ENCODE assay signal across 8 cellular contexts in genomic region chr15:29570121-29570930, GRCh38.
DNase-seq lines count a peak whose midpoint lies in the region; ATAC-seq and TF ChIP-seq lines count a peak whose summit lies in the region.

No MANE protein-coding gene starts in this region.

- TF ChIP-seq POLR2A in IMR-90 (IDR thresholded peaks at IDR 0.05; ENCODE audit: low read depth, low read length), result no peak

- no peak overlapping the region for H3K9ac ChIP-seq in IMR-90 (ENCODE audit: low read depth, low read length)
- peak overlapping the region in 1 of 2 donors; percentile 66 for H3K9ac ChIP-seq in mucosa of rectum (ENCODE audit: low read depth in 1 of 2, low read length in 2 of 2)

- H3K4me3 Mint-ChIP-seq in T-helper 17 cell, result no peak overlapping the region

- WGBS in IMR-90 (ENCODE audit: extremely low coverage in 2 of 2, insufficient read length in 1 of 2), 2 experiments, result 0% methylated on average over 63 of the region's 130 CpGs; no CpG with 5 or more reads in 1 of the 2 experiments

- no peaks in the 10 kb centered on the region; the same call in 1 of the 2 replicates for H3K9me3 ChIP-seq in AG04450 (ENCODE audit: control insufficient read depth, insufficient read depth, low read length)
- 0 out of 2 replicates have a peak, but pooled peaks cover 2% of the 10 kb centered on the region for H3K9me3 ChIP-seq in IMR-90 (ENCODE audit: control insufficient read depth, insufficient read depth, low read length)
- H3K9me3 ChIP-seq in mucosa of rectum (ENCODE audit: control insufficient read depth in 2 of 2, low read length in 2 of 2), result no peaks in the 10 kb centered on the region
- no peaks in the 10 kb centered on the region for H3K9me3 ChIP-seq in T-helper 17 cell (ENCODE audit: control insufficient read depth, low read length, poor library complexity, severe bottlenecking)

- H3K4ac ChIP-seq in IMR-90 (ENCODE audit: low read depth, low read length), result no peak overlapping the region

- H3K4me3 ChIP-seq in AG04450 (ENCODE audit: low read depth, low read length) (peak overlapping the region; percentile 40; the same call in 1 of the 2 replicates), IMR-90 (ENCODE audit: insufficient read depth, low read depth, low read length) (peak overlapping the region; percentile 44), epithelial cell of proximal tubule (ENCODE audit: low read depth, low read length) (peak overlapping the region; percentile 54), mucosa of rectum (ENCODE audit: low read length in 2 of 2) (peak overlapping the region; percentile 58 to 62)

- POLR2A ChIA-PET in AG04450 (lab: Yijun Ruan, JAX), result interaction anchor here (0.6 kb wide), 1 partner anchor 259 kb away, joined by 3 read pairs; no protein-coding TSS in a partner anchor
- POLR2A ChIA-PET in IMR-90 (lab: Charles Lee; ENCODE audit: unreplicated experiment), result no interaction called here

- no peak overlapping the region for H2BK15ac ChIP-seq in IMR-90 (ENCODE audit: low read depth, low read length)

- no TSS peak for BruUV-seq in IMR-90 (replicated peaks; lab: Mats Ljungman, UMichigan)

- H3K27ac ChIP-seq in AG04450 (ENCODE audit: low read depth, low read length), result no peak overlapping the region
- no peak overlapping the region for H3K27ac ChIP-seq in IMR-90 (ENCODE audit: insufficient read depth, low read length)
- H3K27ac ChIP-seq in mucosa of rectum (ENCODE audit: low read depth in 2 of 2, low read length in 2 of 2), result peak overlapping the region; percentile 52 to 63

- in situ Hi-C loops in IMR-90 (cut with MboI; ENCODE audit: low sequenced_read_pairs), result no loop called here

- H2BK20ac ChIP-seq in IMR-90 (ENCODE audit: low read depth, low read length), result no peak overlapping the region

- TF ChIP-seq RAD21 in IMR-90 (IDR thresholded peaks at IDR 0.05; ENCODE audit: low read length), result no peak

- dilution Hi-C loops in IMR-90 (cut with HindIII; ENCODE audit: low sequenced_read_pairs, unreplicated experiment), result no loop called here

- H3K79me1 ChIP-seq in IMR-90 (ENCODE audit: low read depth in 1 of 2, low read length in 2 of 2), result no peaks in the 10 kb centered on the region

- no peak overlapping the region for H3K27ac Mint-ChIP-seq in T-helper 17 cell

- CTCF ChIA-PET in AG04450 (lab: Charles Lee) (no interaction called here), IMR-90 (lab: Yijun Ruan, JAX) (no interaction called here)

- no peaks in the 10 kb centered on the region; the same call in 1 of the 2 replicates for H4K20me1 ChIP-seq in IMR-90 (ENCODE audit: insufficient read depth, low read length)

- no peaks in the 10 kb centered on the region for H3K36me3 Mint-ChIP-seq in T-helper 17 cell (ENCODE audit: low read depth)

- H3K23ac ChIP-seq in IMR-90 (ENCODE audit: low read depth, low read length), result no peak overlapping the region

- H3K27me3 Mint-ChIP-seq in T-helper 17 cell, result peaks cover 58% of the 10 kb centered on the region

- intact Hi-C loops in IMR-90 (cut with micrococcal nuclease), result no loop called here

- H3K27me3 ChIP-seq in AG04450 (ENCODE audit: control insufficient read depth, insufficient read depth, low read length) (peaks cover 43% of the 10 kb centered on the region), IMR-90 (ENCODE audit: control insufficient read depth, insufficient read depth, low read length) (peaks cover 54% of the 10 kb centered on the region), mucosa of rectum (ENCODE audit: control insufficient read depth in 2 of 2, insufficient read depth in 2 of 2, low read length in 2 of 2) (peaks cover 0 to 6% of the 10 kb centered on the region in 2 donors)

- H4K91ac ChIP-seq in IMR-90 (ENCODE audit: insufficient read depth, low read depth, low read length), result no peak overlapping the region

- H3K4me1 ChIP-seq in IMR-90 (ENCODE audit: control insufficient read depth, insufficient read depth, low read length) (no peaks in the 10 kb centered on the region), mucosa of rectum (ENCODE audit: control insufficient read depth in 2 of 2, insufficient read depth in 2 of 2, low read length in 2 of 2) (peaks cover 5 to 20% of the 10 kb centered on the region in 2 donors)

- TF ChIP-seq CTCF in AG04450 (IDR thresholded peaks at IDR 0.05; ENCODE audit: low read depth, low read length), result no peak
- TF ChIP-seq CTCF in IMR-90 (conservative IDR thresholded peaks at IDR 0.05; ENCODE audit: low read depth, low read length), result no peak
- no peak for TF ChIP-seq CTCF in epithelial cell of proximal tubule (conservative IDR thresholded peaks at IDR 0.05; ENCODE audit: low read depth, low read length)

- H2BK5ac ChIP-seq in IMR-90 (ENCODE audit: low read depth, low read length, poor library complexity, severe bottlenecking), result no peak overlapping the region

- H3K14ac ChIP-seq in IMR-90 (replicated peaks; ENCODE audit: low read depth, low read length), result no peak overlapping the region

- no peaks in the 10 kb centered on the region for H3K4me1 Mint-ChIP-seq in T-helper 17 cell

- no peak overlapping the region for H4K5ac ChIP-seq in IMR-90 (ENCODE audit: low read depth, low read length)

- peak overlapping the region; percentile 8 for H2AFZ ChIP-seq in IMR-90 (replicated peaks; ENCODE audit: low read length, poor library complexity)

- no peak overlapping the region for H2AK9ac ChIP-seq in IMR-90 (replicated peaks; ENCODE audit: low read depth, low read length, poor library complexity)

- H3K4me2 ChIP-seq in IMR-90 (ENCODE audit: low read depth, low read length), result peak overlapping the region; percentile 77

- peak; percentile 58 for ATAC-seq in IMR-90 (ENCODE audit: low read depth)
- ATAC-seq in HG03469 (IDR thresholded peaks at IDR 0.05; ENCODE audit: unreplicated experiment), result no peak
- ATAC-seq in T-helper 17 cell, result no peak

- H3K18ac ChIP-seq in IMR-90 (ENCODE audit: low read depth, low read length), result no peak overlapping the region

- H3K36me3 ChIP-seq in IMR-90 (ENCODE audit: control insufficient read depth, insufficient read depth, low read length), result no peaks in the 10 kb centered on the region
- no peaks in the 10 kb centered on the region for H3K36me3 ChIP-seq in mucosa of rectum (ENCODE audit: control insufficient read depth in 2 of 2, insufficient read depth in 2 of 2, low read length in 2 of 2)

- no peak overlapping the region for H3K56ac ChIP-seq in IMR-90 (ENCODE audit: extremely low read depth, insufficient read depth, low read length)

- H2AK5ac ChIP-seq in IMR-90 (ENCODE audit: low read depth, low read length), result no peak overlapping the region

- H4K8ac ChIP-seq in IMR-90 (ENCODE audit: low read depth in 2 of 2, low read length in 2 of 2), result no peak overlapping the region

- DNase-seq in AG04450 (ENCODE audit: low read depth, low spot score) (no peak), IMR-90 (no peak), epithelial cell of proximal tubule (ENCODE audit: low read depth) (no peak), putamen (ENCODE audit: low spot score) (no peak), COLO829 (ENCODE audit: low spot score) (no peak), T-helper 17 cell (no peak)

- H3K9me1 ChIP-seq in IMR-90 (ENCODE audit: insufficient read depth, low read length), result no peaks in the 10 kb centered on the region

- H2BK120ac ChIP-seq in IMR-90 (ENCODE audit: low read depth, low read length), result no peak overlapping the region

TF ChIP-seq in IMR-90, 13 proteins besides CTCF, POLR2A, EP300 and RAD21:
- TF ChIP-seq ELK1 (IDR thresholded peaks at IDR 0.05; ENCODE audit: borderline replicate concordance, low read depth, low read length) (no peak), MXI1 (IDR thresholded peaks at IDR 0.05; ENCODE audit: borderline replicate concordance, low read depth, low read length) (no peak), CHD1 (IDR thresholded peaks at IDR 0.05; ENCODE audit: low read depth, low read length) (no peak), MAFK (IDR thresholded peaks at IDR 0.05; ENCODE audit: low read depth, low read length) (no peak), RFX5 (IDR thresholded peaks at IDR 0.05; ENCODE audit: low read depth, low read length) (no peak), CEBPB (IDR thresholded peaks at IDR 0.05; ENCODE audit: low read depth, low read length) (no peak), RCOR1 (IDR thresholded peaks at IDR 0.05; ENCODE audit: insufficient replicate concordance, low read length) (no peak), NFE2L2 (IDR thresholded peaks at IDR 0.05; ENCODE audit: low read depth, low read length) (no peak)

Comparison
In these comparisons a context has a peak if more than half of its experiments do, and no peak if none do; other contexts are left out.
1. H3K27ac ChIP-seq: peak in mucosa of rectum (2 of 2); none in AG04450 (single experiment) and IMR-90 (single experiment).
2. Peak in every context shown above with its lines, with median percentiles within 50 percentile points of each other: H3K4me3 ChIP-seq.